ENCODE assay signal across 8 cellular contexts in genomic region chr1:208652300-208653160, GRCh38.
DNase-seq lines count a peak whose midpoint lies in the region; ATAC-seq and TF ChIP-seq lines count a peak whose summit lies in the region.

No MANE protein-coding gene starts in this region.

- H3K27ac Mint-ChIP-seq in stimulated activated naive CD8-positive, alpha-beta T cell treated with anti-CD3 and anti-CD28 coated beads, Interleukin-15, amount 100 ng/mL, for 72 hours = no peak overlapping the region

- H3K27me3 Mint-ChIP-seq in stimulated activated naive CD8-positive, alpha-beta T cell treated with anti-CD3 and anti-CD28 coated beads, Interleukin-15, amount 100 ng/mL, for 72 hours = peaks cover 28% of the 10 kb centered on the region

- no peak for TF ChIP-seq POLR2A in right lobe of liver (IDR thresholded peaks at IDR 0.05)

- intact Hi-C loops in right lobe of liver (cut with DNase I) = no loop called here

- WGBS in right lobe of liver (ENCODE audit: insufficient coverage, low coverage, low lambda C conversion rate, missing lambda C conversion rate) = 8% methylated on average over 8 of the region's 8 CpGs

- DNase-seq in A172 (ENCODE audit: low spot score) = peak; percentile 82
- peak; percentile 94 for DNase-seq in NCI-H1436 treated with DMSO at 0.1 percent for 48 hours (lab: John Stamatoyannopoulos, UW)
- no peak for DNase-seq in coronary artery (ENCODE audit: low spot score)
- peak in 2 of 3 donors; percentile 26 to 51 for DNase-seq in right lobe of liver
- peak; percentile 20 to 21 for DNase-seq in stimulated activated naive CD8-positive, alpha-beta T cell treated with anti-CD3 and anti-CD28 coated beads, Interleukin-15, amount 100 ng/mL, for 72 hours

- H3K4me3 ChIP-seq in coronary artery (peak overlapping the region; percentile 1), right lobe of liver (no peak overlapping the region)

- peaks cover 0 to 5% of the 10 kb centered on the region in 2 donors for H3K27me3 ChIP-seq in right lobe of liver

- no peaks in the 10 kb centered on the region for H3K4me1 Mint-ChIP-seq in stimulated activated naive CD8-positive, alpha-beta T cell treated with anti-CD3 and anti-CD28 coated beads, Interleukin-15, amount 100 ng/mL, for 72 hours

- H3K27ac ChIP-seq in coronary artery = no peak overlapping the region
- H3K27ac ChIP-seq in right lobe of liver = no peak overlapping the region

- no peaks in the 10 kb centered on the region for H3K36me3 ChIP-seq in right lobe of liver

- H3K9me3 Mint-ChIP-seq in stimulated activated naive CD8-positive, alpha-beta T cell treated with anti-CD3 and anti-CD28 coated beads, Interleukin-15, amount 100 ng/mL, for 72 hours = peaks cover 0 to under 1% of the 10 kb centered on the region in 2 donors

- H3K9me3 ChIP-seq in right lobe of liver = no peaks in the 10 kb centered on the region

- peak; percentile 79 for ATAC-seq in HG02763 (IDR thresholded peaks at IDR 0.05; ENCODE audit: unreplicated experiment)
- ATAC-seq in SK-N-SH treated with all-trans-retinoic acid at 6 μM for 48 hours = peak; percentile 98
- ATAC-seq in right lobe of liver = peak; percentile 95 to 96 (median 96)
- peak; percentile 70 for ATAC-seq in stimulated activated naive CD8-positive, alpha-beta T cell treated with anti-CD3 and anti-CD28 coated beads, Interleukin-15, amount 100 ng/mL, for 72 hours

- peak; percentile 84 for TF ChIP-seq CTCF in GM12873 (IDR thresholded peaks at IDR 0.05; ENCODE audit: insufficient read depth, low read depth, low read length, missing control alignments)
- peak; percentile 56 for TF ChIP-seq CTCF in coronary artery (IDR thresholded peaks at IDR 0.05)
- TF ChIP-seq CTCF in right lobe of liver (IDR thresholded peaks at IDR 0.05) = peak; percentile 76 to 87 (median 84)

- H3K4me1 ChIP-seq in right lobe of liver = no peaks in the 10 kb centered on the region

- no peak overlapping the region for H3K4me3 Mint-ChIP-seq in stimulated activated naive CD8-positive, alpha-beta T cell treated with anti-CD3 and anti-CD28 coated beads, Interleukin-15, amount 100 ng/mL, for 72 hours

TF ChIP-seq in SK-N-SH treated with all-trans-retinoic acid at 6 μM for 48 hours, 23 proteins besides CTCF, POLR2A, EP300 and RAD21:
- no peak for TF ChIP-seq CSDC2 (CRISPR knock-in tag; IDR thresholded peaks at IDR 0.05)
- TF ChIP-seq, protein P1, sequence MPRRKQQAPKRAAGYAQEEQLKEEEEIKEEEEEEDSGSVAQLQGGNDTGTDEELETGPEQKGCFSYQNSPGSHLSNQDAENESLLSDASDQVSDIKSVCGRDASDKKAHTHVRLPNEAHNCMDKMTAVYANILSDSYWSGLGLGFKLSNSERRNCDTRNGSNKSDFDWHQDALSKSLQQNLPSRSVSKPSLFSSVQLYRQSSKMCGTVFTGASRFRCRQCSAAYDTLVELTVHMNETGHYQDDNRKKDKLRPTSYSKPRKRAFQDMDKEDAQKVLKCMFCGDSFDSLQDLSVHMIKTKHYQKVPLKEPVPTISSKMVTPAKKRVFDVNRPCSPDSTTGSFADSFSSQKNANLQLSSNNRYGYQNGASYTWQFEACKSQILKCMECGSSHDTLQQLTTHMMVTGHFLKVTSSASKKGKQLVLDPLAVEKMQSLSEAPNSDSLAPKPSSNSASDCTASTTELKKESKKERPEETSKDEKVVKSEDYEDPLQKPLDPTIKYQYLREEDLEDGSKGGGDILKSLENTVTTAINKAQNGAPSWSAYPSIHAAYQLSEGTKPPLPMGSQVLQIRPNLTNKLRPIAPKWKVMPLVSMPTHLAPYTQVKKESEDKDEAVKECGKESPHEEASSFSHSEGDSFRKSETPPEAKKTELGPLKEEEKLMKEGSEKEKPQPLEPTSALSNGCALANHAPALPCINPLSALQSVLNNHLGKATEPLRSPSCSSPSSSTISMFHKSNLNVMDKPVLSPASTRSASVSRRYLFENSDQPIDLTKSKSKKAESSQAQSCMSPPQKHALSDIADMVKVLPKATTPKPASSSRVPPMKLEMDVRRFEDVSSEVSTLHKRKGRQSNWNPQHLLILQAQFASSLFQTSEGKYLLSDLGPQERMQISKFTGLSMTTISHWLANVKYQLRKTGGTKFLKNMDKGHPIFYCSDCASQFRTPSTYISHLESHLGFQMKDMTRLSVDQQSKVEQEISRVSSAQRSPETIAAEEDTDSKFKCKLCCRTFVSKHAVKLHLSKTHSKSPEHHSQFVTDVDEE (CRISPR knock-in tag; IDR thresholded peaks at IDR 0.05) = no peak
- no peak for TF ChIP-seq ZNF70 (CRISPR knock-in tag; IDR thresholded peaks at IDR 0.05)
- TF ChIP-seq PPARA (CRISPR knock-in tag; IDR thresholded peaks at IDR 0.05; ENCODE audit: borderline replicate concordance) = no peak
- no peak for TF ChIP-seq POU6F1 (CRISPR knock-in tag; IDR thresholded peaks at IDR 0.05; ENCODE audit: borderline replicate concordance, low read depth)
- TF ChIP-seq ZFP3 (CRISPR knock-in tag; IDR thresholded peaks at IDR 0.05) = no peak
- TF ChIP-seq, protein P2, sequence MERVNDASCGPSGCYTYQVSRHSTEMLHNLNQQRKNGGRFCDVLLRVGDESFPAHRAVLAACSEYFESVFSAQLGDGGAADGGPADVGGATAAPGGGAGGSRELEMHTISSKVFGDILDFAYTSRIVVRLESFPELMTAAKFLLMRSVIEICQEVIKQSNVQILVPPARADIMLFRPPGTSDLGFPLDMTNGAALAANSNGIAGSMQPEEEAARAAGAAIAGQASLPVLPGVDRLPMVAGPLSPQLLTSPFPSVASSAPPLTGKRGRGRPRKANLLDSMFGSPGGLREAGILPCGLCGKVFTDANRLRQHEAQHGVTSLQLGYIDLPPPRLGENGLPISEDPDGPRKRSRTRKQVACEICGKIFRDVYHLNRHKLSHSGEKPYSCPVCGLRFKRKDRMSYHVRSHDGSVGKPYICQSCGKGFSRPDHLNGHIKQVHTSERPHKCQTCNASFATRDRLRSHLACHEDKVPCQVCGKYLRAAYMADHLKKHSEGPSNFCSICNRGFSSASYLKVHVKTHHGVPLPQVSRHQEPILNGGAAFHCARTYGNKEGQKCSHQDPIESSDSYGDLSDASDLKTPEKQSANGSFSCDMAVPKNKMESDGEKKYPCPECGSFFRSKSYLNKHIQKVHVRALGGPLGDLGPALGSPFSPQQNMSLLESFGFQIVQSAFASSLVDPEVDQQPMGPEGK (CRISPR knock-in tag; IDR thresholded peaks at IDR 0.05; ENCODE audit: borderline replicate concordance) = no peak
- TF ChIP-seq ZNF565 (CRISPR knock-in tag; conservative IDR thresholded peaks at IDR 0.05; ENCODE audit: low read depth) = no peak
- no peak for TF ChIP-seq BACH2 (CRISPR knock-in tag; IDR thresholded peaks at IDR 0.05; ENCODE audit: borderline replicate concordance)
- TF ChIP-seq TOX (CRISPR knock-in tag; IDR thresholded peaks at IDR 0.05; ENCODE audit: borderline replicate concordance) = no peak
- TF ChIP-seq ZFP30 (CRISPR knock-in tag; IDR thresholded peaks at IDR 0.05) = no peak
- TF ChIP-seq ZNF8 (CRISPR knock-in tag; IDR thresholded peaks at IDR 0.05) = no peak
- TF ChIP-seq CSRNP3 (CRISPR knock-in tag; IDR thresholded peaks at IDR 0.05) = no peak
- no peak for TF ChIP-seq ZC3H10 (CRISPR knock-in tag; IDR thresholded peaks at IDR 0.05)
- no peak for TF ChIP-seq RARB (CRISPR knock-in tag; IDR thresholded peaks at IDR 0.05)
- no peak for TF ChIP-seq OSR1 (CRISPR knock-in tag; IDR thresholded peaks at IDR 0.05)
TF ChIP-seq in SK-N-SH treated with all-trans-retinoic acid at 6 μM for 48 hours: peak in this region for 0.
